8 cellular contexts compared by ENCODE assay signal in the genomic region with DNA sequence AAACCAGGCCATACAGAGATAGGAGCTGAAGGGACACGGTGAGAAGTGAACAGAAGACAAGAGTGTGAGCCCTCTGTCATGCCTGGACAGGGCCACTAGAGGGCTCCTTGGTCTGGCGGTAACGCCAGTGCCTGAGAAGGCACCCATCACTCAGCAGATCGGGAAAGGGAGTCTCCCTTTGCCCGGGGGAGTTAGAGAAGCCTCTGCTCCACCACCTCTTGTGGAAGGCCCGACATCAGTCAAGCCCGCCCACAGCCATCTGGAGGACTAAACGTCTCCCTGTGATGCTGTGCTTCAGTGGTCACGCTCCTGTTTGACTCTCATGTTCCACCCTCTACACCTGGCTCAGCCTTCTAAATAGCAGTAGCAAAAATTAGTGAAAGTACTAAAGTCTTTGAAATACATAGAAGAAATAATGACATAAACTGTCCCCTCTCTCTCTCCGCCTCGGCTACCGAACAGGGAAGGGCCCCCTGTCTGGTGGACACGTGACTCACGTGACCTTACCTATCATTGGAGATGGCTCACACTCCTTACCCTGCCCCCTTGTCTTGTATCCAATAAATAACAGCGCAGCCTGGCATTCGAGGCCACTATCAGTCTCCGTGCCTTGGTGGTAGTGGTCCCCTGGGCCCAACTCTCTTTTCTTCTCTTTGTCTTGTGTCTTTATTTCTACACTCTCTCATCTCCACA.
DNase-seq lines count a peak whose midpoint lies in the region; ATAC-seq, FAIRE-seq and TF ChIP-seq lines count a peak whose summit lies in the region.

No MANE protein-coding gene starts in this region.

- H2BK5ac ChIP-seq in H1 (ENCODE audit: low read depth, low read length), result no peak overlapping the region

- no peaks in the 10 kb centered on the region for H3K79me2 ChIP-seq in H1 (ENCODE audit: control insufficient read depth in 1 of 2, insufficient read depth in 2 of 2, low read length in 2 of 2)

- no peaks in the 10 kb centered on the region for H4K20me1 ChIP-seq in H1 (replicated peaks in 1 of 2; ENCODE audit: control insufficient read depth in 1 of 2, insufficient read depth in 2 of 2, low read length in 2 of 2)

- H3K4ac ChIP-seq in H1 (replicated peaks; ENCODE audit: insufficient read length, low read depth, low read length), result no peak overlapping the region

- peak; percentile 82 for FAIRE-seq in H1 (lab: Jason Lieb, UNC)

- no peak overlapping the region for H3K56ac ChIP-seq in H1 (replicated peaks; ENCODE audit: insufficient read length, low read depth, low read length)

- no peak overlapping the region for H3K23ac ChIP-seq in H1 (ENCODE audit: insufficient read length)

- peak overlapping the region; percentile 23 to 54; a peak in 3 of 4 replicates for H3K4me2 ChIP-seq in H1 (ENCODE audit: insufficient read depth in 1 of 2, low read depth in 2 of 2, low read length in 2 of 2)

- TF ChIP-seq EP300 in H1 (IDR thresholded peaks at IDR 0.05; ENCODE audit: borderline replicate concordance in 1 of 2, low read depth in 2 of 2, low read length in 2 of 2), result no peak

- peaks cover 53% of the 10 kb centered on the region for H3K27me3 Mint-ChIP-seq in activated CD4-positive, alpha-beta memory T cell treated with anti-CD3 and anti-CD28 coated beads for 36 hours
- H3K27me3 Mint-ChIP-seq in natural killer cell treated with Interleukin-12 subunit alpha and Interleukin-12 subunit beta and Interleukin-15 and Interleukin-18, amount 100 ng/mL, for 72 hours, result peaks cover 48 to 72% of the 10 kb centered on the region in 2 donors
- peaks cover 70% of the 10 kb centered on the region for H3K27me3 Mint-ChIP-seq in stimulated activated naive CD8-positive, alpha-beta T cell treated with anti-CD3 and anti-CD28 coated beads, Interleukin-15, Interleukin-2, amounts not matched to agents 100 ng/mL and 50 ng/mL, for 24 hours

- H3K4me3 ChIP-seq in H1 (ENCODE audit: extremely low read depth in 1 of 4, insufficient read depth in 2 of 4, low read depth in 3 of 4, low read length in 4 of 4), result peak overlapping the region in 1 of 4 experiments; percentile 33; a peak in 2 of 8 replicates

- H3K23me2 ChIP-seq in H1 (ENCODE audit: low read depth, low read length), result no peaks in the 10 kb centered on the region

- DNase-seq in NCI-H2107 treated with DMSO at 0.1 percent for 48 hours (lab: John Stamatoyannopoulos, UW; ENCODE audit: unreplicated experiment) (peak; percentile 15), NCI-H2107 (lab: John Stamatoyannopoulos, UW) (no peak), NCI-H526 treated with DMSO at 0.1 percent for 48 hours (lab: John Stamatoyannopoulos, UW) (peak; percentile 39), H1 (ENCODE audit: low read depth in 1 of 2, low spot score in 2 of 2) (peak; percentile 51 to 79)
- peak; percentile 72 for DNase-seq in activated CD4-positive, alpha-beta memory T cell treated with anti-CD3 and anti-CD28 coated beads for 36 hours
- DNase-seq in natural killer cell treated with Interleukin-12 subunit alpha and Interleukin-12 subunit beta and Interleukin-15 and Interleukin-18, amount 100 ng/mL, for 72 hours (ENCODE audit: low spot score), result peak; percentile 74

- no peak overlapping the region for H2BK120ac ChIP-seq in H1 (replicated peaks; ENCODE audit: low read depth, low read length)

- no peak overlapping the region for H3K9ac ChIP-seq in H1 (replicated peaks in 1 of 4; ENCODE audit: extremely low read depth in 1 of 4, low read depth in 3 of 4, low read length in 3 of 4)

- 37% methylated on average over 17 of the region's 17 CpGs; no CpG with 5 or more reads in 1 of the 2 experiments for WGBS in H1 (ENCODE audit: extremely low coverage in 1 of 2, insufficient coverage in 1 of 2, insufficient read length in 1 of 2, insufficient replicate concordance in 2 of 2, low coverage in 1 of 2, low lambda C conversion rate in 2 of 2, missing lambda C conversion rate in 1 of 2), 2 experiments

- H3K9me3 ChIP-seq in H1 (ENCODE audit: insufficient read depth in 2 of 2, low read depth in 1 of 2, low read length in 1 of 2), result no peaks in the 10 kb centered on the region; a peak in 1 of 4 replicates

- no peak overlapping the region for H2AK5ac ChIP-seq in H1 (ENCODE audit: low read depth, low read length)

- POLR2A ChIA-PET in activated CD4-positive, alpha-beta memory T cell treated with anti-CD3 and anti-CD28 coated beads for 36 hours (lab: Charles Lee), result no interaction called here
- POLR2A ChIA-PET in H1 (lab: Charles Lee; ENCODE audit: partially characterized antibody), result interaction anchor here (1.2 kb wide), 1 partner anchor 86 kb away, joined by 5 read pairs; a partner anchor contains a TSS

- no peaks in the 10 kb centered on the region for H3K36me3 Mint-ChIP-seq in activated CD4-positive, alpha-beta memory T cell treated with anti-CD3 and anti-CD28 coated beads for 36 hours
- peaks cover 13% of the 10 kb centered on the region for H3K36me3 Mint-ChIP-seq in natural killer cell treated with Interleukin-12 subunit alpha and Interleukin-12 subunit beta and Interleukin-15 and Interleukin-18, amount 100 ng/mL, for 72 hours
- H3K36me3 Mint-ChIP-seq in stimulated activated naive CD8-positive, alpha-beta T cell treated with anti-CD3 and anti-CD28 coated beads, Interleukin-15, Interleukin-2, amounts not matched to agents 100 ng/mL and 50 ng/mL, for 24 hours (ENCODE audit: low read depth), result no peaks in the 10 kb centered on the region

- H3K4me3 Mint-ChIP-seq in activated CD4-positive, alpha-beta memory T cell treated with anti-CD3 and anti-CD28 coated beads for 36 hours, result peak overlapping the region; percentile 25
- no peak overlapping the region for H3K4me3 Mint-ChIP-seq in natural killer cell treated with Interleukin-12 subunit alpha and Interleukin-12 subunit beta and Interleukin-15 and Interleukin-18, amount 100 ng/mL, for 72 hours
- peak overlapping the region; percentile 52 for H3K4me3 Mint-ChIP-seq in stimulated activated naive CD8-positive, alpha-beta T cell treated with anti-CD3 and anti-CD28 coated beads, Interleukin-15, Interleukin-2, amounts not matched to agents 100 ng/mL and 50 ng/mL, for 24 hours

- H2BK12ac ChIP-seq in H1 (ENCODE audit: low read depth, low read length), result no peak overlapping the region

- no peaks in the 10 kb centered on the region; a peak in 1 of 7 replicates for H3K4me1 ChIP-seq in H1 (replicated peaks in 1 of 4; ENCODE audit: control insufficient read depth in 3 of 4, insufficient read depth in 4 of 4, low read length in 3 of 4)

- H2BK20ac ChIP-seq in H1 (ENCODE audit: low read length), result no peak overlapping the region

- peak overlapping the region; percentile 77; the same call in 1 of the 2 replicates for H2AFZ ChIP-seq in H1 (ENCODE audit: low read length)

- no peak overlapping the region for H3K27ac Mint-ChIP-seq in activated CD4-positive, alpha-beta memory T cell treated with anti-CD3 and anti-CD28 coated beads for 36 hours
- H3K27ac Mint-ChIP-seq in natural killer cell treated with Interleukin-12 subunit alpha and Interleukin-12 subunit beta and Interleukin-15 and Interleukin-18, amount 100 ng/mL, for 72 hours, result no peak overlapping the region
- H3K27ac Mint-ChIP-seq in stimulated activated naive CD8-positive, alpha-beta T cell treated with anti-CD3 and anti-CD28 coated beads, Interleukin-15, Interleukin-2, amounts not matched to agents 100 ng/mL and 50 ng/mL, for 24 hours, result no peak overlapping the region

- peak; percentile 59 to 67 for TF ChIP-seq RAD21 in H1 (IDR thresholded peaks at IDR 0.05 in 1 of 2, conservative IDR thresholded peaks at IDR 0.05 in 1 of 2; ENCODE audit: low read depth in 2 of 2, low read length in 2 of 2)

- peaks cover 7% of the 10 kb centered on the region for H3K4me1 Mint-ChIP-seq in activated CD4-positive, alpha-beta memory T cell treated with anti-CD3 and anti-CD28 coated beads for 36 hours (ENCODE audit: low read depth)
- H3K4me1 Mint-ChIP-seq in natural killer cell treated with Interleukin-12 subunit alpha and Interleukin-12 subunit beta and Interleukin-15 and Interleukin-18, amount 100 ng/mL, for 72 hours (ENCODE audit: low read depth in 2 of 2), result peaks cover 6 to 8% of the 10 kb centered on the region in 2 donors
- H3K4me1 Mint-ChIP-seq in stimulated activated naive CD8-positive, alpha-beta T cell treated with anti-CD3 and anti-CD28 coated beads, Interleukin-15, Interleukin-2, amounts not matched to agents 100 ng/mL and 50 ng/mL, for 24 hours (ENCODE audit: low read depth), result peaks cover 6% of the 10 kb centered on the region

- peak; percentile 58 to 62 for ATAC-seq in natural killer cell treated with Interleukin-12 subunit alpha and Interleukin-12 subunit beta and Interleukin-15 and Interleukin-18, amount 100 ng/mL, for 72 hours
- no peak for ATAC-seq in GM19328 (IDR thresholded peaks at IDR 0.05; ENCODE audit: unreplicated experiment)

- no peak overlapping the region for H4K8ac ChIP-seq in H1 (ENCODE audit: extremely low read depth, insufficient read depth, low read length)

- H4K91ac ChIP-seq in H1 (replicated peaks; ENCODE audit: insufficient read length, low read length), result no peak overlapping the region

- H3K27ac ChIP-seq in H1 (ENCODE audit: low read depth, low read length), result no peak overlapping the region

- H4K5ac ChIP-seq in H1 (ENCODE audit: insufficient read length, low read depth, low read length), result no peak overlapping the region

- no peak overlapping the region for H3K14ac ChIP-seq in H1 (ENCODE audit: insufficient read length)

- intact Hi-C loops in activated CD4-positive, alpha-beta memory T cell treated with anti-CD3 and anti-CD28 coated beads for 36 hours (cut with micrococcal nuclease), result loop anchor here (1.0 kb wide), 1 partner anchor 42 kb away; no protein-coding TSS in a partner anchor

- no peak for TF ChIP-seq POLR2A in H1 (IDR thresholded peaks at IDR 0.05; ENCODE audit: control extremely low read depth in 1 of 2, low read depth in 2 of 2, low read length in 2 of 2)

- peak; percentile 77 to 82 (median 77) for TF ChIP-seq CTCF in H1 (IDR thresholded peaks at IDR 0.05; ENCODE audit: control extremely low read depth in 1 of 3, insufficient read depth in 1 of 3, low read depth in 1 of 3, low read length in 3 of 3)

- no peak overlapping the region for H3K18ac ChIP-seq in H1 (ENCODE audit: extremely low read depth, low read length)

- peaks cover 9% of the 10 kb centered on the region for H3K9me3 Mint-ChIP-seq in activated CD4-positive, alpha-beta memory T cell treated with anti-CD3 and anti-CD28 coated beads for 36 hours
- peaks cover 4% of the 10 kb centered on the region for H3K9me3 Mint-ChIP-seq in natural killer cell treated with Interleukin-12 subunit alpha and Interleukin-12 subunit beta and Interleukin-15 and Interleukin-18, amount 100 ng/mL, for 72 hours
- peaks cover 12% of the 10 kb centered on the region for H3K9me3 Mint-ChIP-seq in stimulated activated naive CD8-positive, alpha-beta T cell treated with anti-CD3 and anti-CD28 coated beads, Interleukin-15, Interleukin-2, amounts not matched to agents 100 ng/mL and 50 ng/mL, for 24 hours

- peaks cover 0 to 2% (median under 1%) of the 10 kb centered on the region in 4 experiments; a peak in 3 of 7 replicates for H3K27me3 ChIP-seq in H1 (replicated peaks in 1 of 4; ENCODE audit: control insufficient read depth in 3 of 4, extremely low read depth in 1 of 4, insufficient read depth in 3 of 4, low read length in 3 of 4)

- no peaks in the 10 kb centered on the region for H3K36me3 ChIP-seq in H1 (ENCODE audit: control insufficient read depth in 2 of 4, insufficient read depth in 4 of 4, low read length in 3 of 4)

- H2BK15ac ChIP-seq in H1 (ENCODE audit: low read length), result no peak overlapping the region

- CTCF ChIA-PET in activated CD4-positive, alpha-beta memory T cell treated with anti-CD3 and anti-CD28 coated beads for 36 hours (lab: Charles Lee), result interaction anchor here (0.7 to 2.5 kb wide), 16 partner anchors 12 to 676 kb away, joined by 3 to 18 read pairs (median 4); no protein-coding TSS in a partner anchor
- CTCF ChIA-PET in H1 (lab: Charles Lee; ENCODE audit: partially characterized antibody), result interaction anchor here (0.6 to 2.7 kb wide), 14 partner anchors 9 to 254 kb away, joined by 3 to 17 read pairs (median 4); no protein-coding TSS in a partner anchor

- H3K79me1 ChIP-seq in H1 (ENCODE audit: low read depth, low read length), result no peaks in the 10 kb centered on the region
